ENCODE assay signal across 14 cellular contexts in the genomic region with DNA sequence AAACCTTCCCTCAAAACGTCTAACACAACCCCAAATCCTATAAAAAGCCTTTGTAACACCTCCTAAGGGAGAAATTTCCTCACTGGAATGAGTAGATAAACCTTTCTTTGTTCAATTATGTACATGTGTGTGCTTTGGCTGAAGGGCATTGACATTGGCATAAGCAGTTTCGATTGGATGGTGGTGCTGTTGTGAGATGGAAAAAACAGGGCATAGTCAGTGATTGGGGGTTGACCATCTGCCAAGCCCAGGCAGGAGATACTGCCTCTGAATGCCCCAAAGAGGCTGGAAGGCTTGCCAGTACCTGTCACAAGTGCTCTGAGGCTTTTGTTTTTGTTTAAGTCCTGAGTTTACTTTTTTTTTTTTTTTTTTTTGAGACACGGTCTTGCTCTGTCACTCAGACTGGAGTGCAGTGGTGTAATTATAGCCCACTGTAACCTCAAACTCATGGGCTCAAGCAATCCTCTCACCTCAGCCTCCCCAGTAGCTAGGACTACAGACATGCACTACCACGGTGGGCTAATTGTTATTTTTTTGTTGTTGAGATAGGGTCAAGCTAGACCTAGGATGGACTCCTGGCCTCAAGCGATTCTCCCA. TPM values are rescaled to one million over a fixed set of nuclear protein-coding genes. Genes with fewer than 3 reads are reported as not detected.
A peak's percentile ranks its signal among the peaks of the same experiment; 100 is the strongest.
DNase-seq lines count a peak whose midpoint lies in the region; ATAC-seq, FAIRE-seq and TF ChIP-seq lines count a peak whose summit lies in the region.
"Had no signal": no experiment of that assay in that cellular context is flagged by ENCODE, and none has a peak within 500 bp of the region (broad histone marks: within the 10 kb centered on the region; RNA-seq: fewer than 3 reads in every experiment).

No MANE protein-coding gene starts in this region.

- no peak for TF ChIP-seq RAD21 in HepG2 (CRISPR knock-in tag; IDR thresholded peaks at IDR 0.05)

- in situ Hi-C loops in SK-MEL-5 (cut with HindIII; ENCODE audit: low pct_unique_long_range_greater_than_20kb, low sequenced_read_pairs) (no loop called here), HepG2 (cut with HindIII; ENCODE audit: extremely low pct_ligation_motif_present, low pct_unique_long_range_greater_than_20kb) (no loop called here)

- TF ChIP-seq CTCF in HepG2 (CRISPR knock-in tag; IDR thresholded peaks at IDR 0.05) = no peak
- TF ChIP-seq CTCF in upper lobe of right lung (IDR thresholded peaks at IDR 0.05) = no peak

- peak overlapping the region; percentile 32 for H3K27ac ChIP-seq in HepG2 (ENCODE audit: extremely low read length, insufficient read depth, low read length)
- no peak overlapping the region for H3K27ac ChIP-seq in upper lobe of right lung
- H3K27ac ChIP-seq: brain microvascular endothelial cell had no signal

- H3K4me2 ChIP-seq in HepG2 (ENCODE audit: low read depth, low read length) = peak overlapping the region; percentile 54

- TF ChIP-seq POLR2A in HepG2 (IDR thresholded peaks at IDR 0.05; ENCODE audit: insufficient read depth in 1 of 2, low read depth in 2 of 2, low read length in 2 of 2) = no peak

- intact Hi-C loops in HepG2 (cut with micrococcal nuclease; ENCODE audit: unreplicated experiment) (no loop called here), upper lobe of right lung (cut with DNase I) (no loop called here)

- ATAC-seq in HepG2 = peak; percentile 11; the same call in 1 of the 3 replicates
- ATAC-seq in upper lobe of right lung = no peak

- H3K36me3 ChIP-seq in HepG2 (replicated peaks in 1 of 2; ENCODE audit: control insufficient read depth in 1 of 2, insufficient read depth in 2 of 2, low read length in 2 of 2) (peaks cover 0 to 12% of the 10 kb centered on the region in 2 experiments; a peak in 1 of 5 replicates), upper lobe of right lung (peaks cover 14% of the 10 kb centered on the region)

- H3K4me1 ChIP-seq in HepG2 (ENCODE audit: insufficient read depth, low read length) (peaks cover 68% of the 10 kb centered on the region), upper lobe of right lung (peaks cover 20% of the 10 kb centered on the region)

- TF ChIP-seq EP300 in HepG2 (IDR thresholded peaks at IDR 0.05; ENCODE audit: low read depth in 2 of 2, low read length in 2 of 2) (no peak), HepG2 (CRISPR knock-in tag; IDR thresholded peaks at IDR 0.05; ENCODE audit: borderline replicate concordance) (no peak)

- CTCF ChIA-PET in HepG2 (lab: Yijun Ruan, JAX; ENCODE audit: low intra/inter-chr PET ratio, low total read pairs) = no interaction called here

- POLR2A ChIA-PET in HepG2 (lab: Yijun Ruan, JAX) = interaction anchor here (2.1 to 4.5 kb wide), 2 partner anchors 13 to 29 kb away, joined by 7 to 59 read pairs; a partner anchor contains a TSS

- H3K27me3 ChIP-seq in HepG2 (ENCODE audit: control insufficient read depth in 1 of 2, insufficient read depth in 2 of 2, low read length in 2 of 2) (no peaks in the 10 kb centered on the region; a peak in 1 of 5 replicates), upper lobe of right lung (no peaks in the 10 kb centered on the region)
- H3K27me3 ChIP-seq: brain microvascular endothelial cell had no signal

- peaks cover 29% of the 10 kb centered on the region for H3K79me2 ChIP-seq in HepG2 (ENCODE audit: insufficient read depth, low read length)

- FAIRE-seq in HepG2 (lab: Jason Lieb, UNC) = no peak
- FAIRE-seq: RCC 7860 had no signal

- H3K9ac ChIP-seq in HepG2 (ENCODE audit: insufficient read depth, low read depth, low read length) = peak overlapping the region; percentile 31; the same call in 1 of the 2 replicates

- H4K20me1 ChIP-seq in HepG2 (ENCODE audit: insufficient read depth, low read length) = no peaks in the 10 kb centered on the region

- WGBS in HepG2 (ENCODE audit: low lambda C conversion rate) = 33% methylated on average over 5 of the region's 5 CpGs

- no TSS peak for BruUV-seq in HepG2 (replicated peaks; lab: Mats Ljungman, UMichigan)

- no peaks in the 10 kb centered on the region for H3K9me3 ChIP-seq in HepG2 (ENCODE audit: low read length)
- H3K9me3 ChIP-seq in upper lobe of right lung = no peaks in the 10 kb centered on the region

- DNase-seq in COLO668 (lab: John Stamatoyannopoulos, UW; ENCODE audit: unreplicated experiment) (peak; percentile 10), NCI-H1105 treated with DMSO at 0.1 percent for 48 hours (lab: John Stamatoyannopoulos, UW) (peak; percentile 95), SK-MEL-5 (ENCODE audit: low read depth, low spot score) (peak; percentile 93), HepG2 (ENCODE audit: low spot score) (peak; percentile 67), upper lobe of right lung (no peak), kidney tubule cell (ENCODE audit: low spot score) (no peak), SHP77 (lab: John Stamatoyannopoulos, UW) (no peak), NCI-H187 treated with DMSO at 0.1 percent for 48 hours (lab: John Stamatoyannopoulos, UW) (no peak)
- DNase-seq: ACHN; activated CD8-positive, alpha-beta memory T cell treated with anti-CD3 and anti-CD28 coated beads, Interleukin-2, amount 50 U/mL, for 4 hours; activated naive CD4-positive, alpha-beta T cell treated with anti-CD3 and anti-CD28 coated beads, Interleukin-2, amount 10 ng/mL, durations not matched to agents 7 days and 5 days; brain microvascular endothelial cell; stimulated activated CD4-positive, alpha-beta T cell treated with anti-CD3 and anti-CD28 coated beads, Interleukin-15, amount 100 ng/mL, for 24 hours had no signal

- H3K4me3 ChIP-seq in HepG2 (replicated peaks in 1 of 3; ENCODE audit: insufficient read depth in 1 of 3, low read depth in 2 of 3, low read length in 3 of 3) (peak overlapping the region in 1 of 3 experiments; percentile 24; a peak in 1 of 6 replicates), upper lobe of right lung (no peak overlapping the region)

- peak overlapping the region; percentile 70 for H2AFZ ChIP-seq in HepG2 (ENCODE audit: low read length)

RNA-seq across cellular contexts. Expression of a gene that starts 1.2 kb away (rescaled TPM):
- 37.2 and 42.2 TPM in 2 replicates for total RNA-seq in SK-MEL-5 (2014; rRNA removed; shearing (Covaris generic))
- 23.5 and 28.0 TPM in 2 replicates for polyA plus RNA-seq in SK-MEL-5 (2015; cell fraction: cytosol; rRNA removed)
- 13.9 and 14.5 TPM in 2 replicates for polyA plus RNA-seq in SK-MEL-5 (2015; cell fraction: nucleus; rRNA removed)
- total RNA-seq in HepG2 (2016; rRNA removed; fragmentation: Illumina TruSeq; extraction: Trizol) (34.2 and 43.8 TPM in 2 replicates), upper lobe of right lung (19.7 TPM)
- 3.6 and 5.8 TPM in 2 replicates for total RNA-seq in HepG2 (2016; cell fraction: cytosol; rRNA removed; fragmentation: Illumina TruSeq; extraction: Trizol; ENCODE audit: low read depth)
- total RNA-seq in HepG2 (2016; cell fraction: insoluble cytoplasmic fraction; rRNA removed; fragmentation: Illumina TruSeq; extraction: Trizol) = 33.6 and 41.0 TPM in 2 replicates
- total RNA-seq in HepG2 (2016; cell fraction: membrane; rRNA removed; fragmentation: Illumina TruSeq; extraction: Trizol) = 21.8 and 22.8 TPM in 2 replicates
- total RNA-seq in HepG2 (2016; cell fraction: nucleus; rRNA removed; fragmentation: Illumina TruSeq; extraction: Trizol) = 18.7 and 21.9 TPM in 2 replicates
- polyA plus RNA-seq in HepG2 (2011; rRNA removed) = 12.1 and 12.6 TPM in 2 replicates
- 7.2 and 12.4 TPM in 2 replicates for polyA plus RNA-seq in HepG2 (2011; cell fraction: cytosol; rRNA removed)
- 3.6 and 7.1 TPM in 2 replicates for polyA plus RNA-seq in HepG2 (2011; cell fraction: nucleus; rRNA removed)
- 22.6 and 27.8 TPM in 2 replicates for polyA plus RNA-seq in HepG2 (2012)
- 2.1 and 2.8 TPM in 2 replicates for polyA plus RNA-seq in HepG2 (2016; cell fraction: cytosol; fragmentation: Illumina TruSeq; extraction: Trizol; ENCODE audit: low read depth)
- polyA plus RNA-seq in HepG2 (2016; cell fraction: insoluble cytoplasmic fraction; fragmentation: Illumina TruSeq; extraction: Trizol; ENCODE audit: low read depth) = 41.1 and 42.1 TPM in 2 replicates
- 10.2 and 11.0 TPM in 2 replicates for polyA plus RNA-seq in HepG2 (2016; cell fraction: membrane; fragmentation: Illumina TruSeq; extraction: Trizol; ENCODE audit: low read depth)
- polyA plus RNA-seq in HepG2 (2016; cell fraction: nucleus; fragmentation: Illumina TruSeq; extraction: Trizol; ENCODE audit: insufficient read depth, low read depth) = 24.6 and 26.0 TPM in 2 replicates
- polyA minus RNA-seq in HepG2 (2011; rRNA and poly(A)+ RNA removed; ENCODE audit: low replicate concordance) = 4.4 and 5.8 TPM in 2 replicates
- polyA minus RNA-seq in HepG2 (2011; cell fraction: cytosol; rRNA and poly(A)+ RNA removed) = 22.9 and 28.6 TPM in 2 replicates
- polyA minus RNA-seq in HepG2 (2011; cell fraction: nucleus; rRNA and poly(A)+ RNA removed) = 10.7 and 18.3 TPM in 2 replicates

RNA-seq across cellular contexts. Expression of a gene that starts 29.1 kb away (rescaled TPM):
- total RNA-seq in SK-MEL-5 (2014; rRNA removed; shearing (Covaris generic)) = 253 and 286 TPM in 2 replicates
- 227 and 238 TPM in 2 replicates for polyA plus RNA-seq in SK-MEL-5 (2015; cell fraction: cytosol; rRNA removed)
- 162 and 182 TPM in 2 replicates for polyA plus RNA-seq in SK-MEL-5 (2015; cell fraction: nucleus; rRNA removed)
- total RNA-seq in HepG2 (2016; rRNA removed; fragmentation: Illumina TruSeq; extraction: Trizol) = 313 and 427 TPM in 2 replicates
- 141 and 153 TPM in 2 replicates for total RNA-seq in HepG2 (2016; cell fraction: cytosol; rRNA removed; fragmentation: Illumina TruSeq; extraction: Trizol; ENCODE audit: low read depth)
- total RNA-seq in HepG2 (2016; cell fraction: insoluble cytoplasmic fraction; rRNA removed; fragmentation: Illumina TruSeq; extraction: Trizol) = 301 and 418 TPM in 2 replicates
- total RNA-seq in HepG2 (2016; cell fraction: membrane; rRNA removed; fragmentation: Illumina TruSeq; extraction: Trizol) = 264 and 299 TPM in 2 replicates
- total RNA-seq in HepG2 (2016; cell fraction: nucleus; rRNA removed; fragmentation: Illumina TruSeq; extraction: Trizol) = 351 and 393 TPM in 2 replicates
- polyA plus RNA-seq in HepG2 (2011; rRNA removed) = 394 and 416 TPM in 2 replicates
- 294 and 385 TPM in 2 replicates for polyA plus RNA-seq in HepG2 (2011; cell fraction: cytosol; rRNA removed)
- polyA plus RNA-seq in HepG2 (2011; cell fraction: nucleus; rRNA removed) = 177 and 227 TPM in 2 replicates
- 183 and 277 TPM in 2 replicates for polyA plus RNA-seq in HepG2 (2012)
- polyA plus RNA-seq in HepG2 (2016; cell fraction: cytosol; fragmentation: Illumina TruSeq; extraction: Trizol; ENCODE audit: low read depth) = 97.4 and 108 TPM in 2 replicates
- 293 and 310 TPM in 2 replicates for polyA plus RNA-seq in HepG2 (2016; cell fraction: insoluble cytoplasmic fraction; fragmentation: Illumina TruSeq; extraction: Trizol; ENCODE audit: low read depth)
- 142 and 166 TPM in 2 replicates for polyA plus RNA-seq in HepG2 (2016; cell fraction: membrane; fragmentation: Illumina TruSeq; extraction: Trizol; ENCODE audit: low read depth)
- 511 and 532 TPM in 2 replicates for polyA plus RNA-seq in HepG2 (2016; cell fraction: nucleus; fragmentation: Illumina TruSeq; extraction: Trizol; ENCODE audit: insufficient read depth, low read depth)
- polyA minus RNA-seq in HepG2 (2011; rRNA and poly(A)+ RNA removed; ENCODE audit: low replicate concordance) = 163 and 714 TPM in 2 replicates
- polyA minus RNA-seq in HepG2 (2011; cell fraction: cytosol; rRNA and poly(A)+ RNA removed) = 357 and 375 TPM in 2 replicates
- polyA minus RNA-seq in HepG2 (2011; cell fraction: nucleus; rRNA and poly(A)+ RNA removed) = 208 and 277 TPM in 2 replicates
- total RNA-seq in upper lobe of right lung = 255 TPM

RNA-seq across cellular contexts. Expression of a gene that starts 29.5 kb away (rescaled TPM):
- total RNA-seq in SK-MEL-5 (2014; rRNA removed; shearing (Covaris generic)) = 30.3 and 32.9 TPM in 2 replicates
- 22.3 and 27.8 TPM in 2 replicates for polyA plus RNA-seq in SK-MEL-5 (2015; cell fraction: cytosol; rRNA removed)
- polyA plus RNA-seq in SK-MEL-5 (2015; cell fraction: nucleus; rRNA removed) = 3.9 TPM in 2 replicates
- total RNA-seq in HepG2 (2016; rRNA removed; fragmentation: Illumina TruSeq; extraction: Trizol) = 20.2 and 20.9 TPM in 2 replicates
- 11.3 and 12.3 TPM in 2 replicates for total RNA-seq in HepG2 (2016; cell fraction: cytosol; rRNA removed; fragmentation: Illumina TruSeq; extraction: Trizol; ENCODE audit: low read depth)
- total RNA-seq in HepG2 (2016; cell fraction: insoluble cytoplasmic fraction; rRNA removed; fragmentation: Illumina TruSeq; extraction: Trizol) = 19.5 and 25.4 TPM in 2 replicates
- 16.5 and 17.3 TPM in 2 replicates for total RNA-seq in HepG2 (2016; cell fraction: membrane; rRNA removed; fragmentation: Illumina TruSeq; extraction: Trizol)
- total RNA-seq in HepG2 (2016; cell fraction: nucleus; rRNA removed; fragmentation: Illumina TruSeq; extraction: Trizol) = 9.6 and 10.0 TPM in 2 replicates
- 13.9 and 15.4 TPM in 2 replicates for polyA plus RNA-seq in HepG2 (2011; rRNA removed)
- polyA plus RNA-seq in HepG2 (2011; cell fraction: cytosol; rRNA removed) = 14.2 and 16.4 TPM in 2 replicates
- polyA plus RNA-seq in HepG2 (2011; cell fraction: nucleus; rRNA removed) = 2.6 and 3.9 TPM in 2 replicates
- 11.6 and 13.2 TPM in 2 replicates for polyA plus RNA-seq in HepG2 (2012)
- 10.9 and 12.6 TPM in 2 replicates for polyA plus RNA-seq in HepG2 (2016; cell fraction: cytosol; fragmentation: Illumina TruSeq; extraction: Trizol; ENCODE audit: low read depth)
- polyA plus RNA-seq in HepG2 (2016; cell fraction: insoluble cytoplasmic fraction; fragmentation: Illumina TruSeq; extraction: Trizol; ENCODE audit: low read depth) = 21.6 and 24.8 TPM in 2 replicates
- polyA plus RNA-seq in HepG2 (2016; cell fraction: membrane; fragmentation: Illumina TruSeq; extraction: Trizol; ENCODE audit: low read depth) = 13.5 and 17.0 TPM in 2 replicates
- polyA plus RNA-seq in HepG2 (2016; cell fraction: nucleus; fragmentation: Illumina TruSeq; extraction: Trizol; ENCODE audit: insufficient read depth, low read depth) = 12.1 and 16.2 TPM in 2 replicates
- polyA minus RNA-seq in HepG2 (2011; rRNA and poly(A)+ RNA removed; ENCODE audit: low replicate concordance) = 7.9 and 11.5 TPM in 2 replicates
- 3.6 and 5.4 TPM in 2 replicates for polyA minus RNA-seq in HepG2 (2011; cell fraction: cytosol; rRNA and poly(A)+ RNA removed)
- polyA minus RNA-seq in HepG2 (2011; cell fraction: nucleus; rRNA and poly(A)+ RNA removed) = 3.9 and 6.2 TPM in 2 replicates
- 12.0 TPM for total RNA-seq in upper lobe of right lung

RNA-seq across cellular contexts. Expression of a gene that starts 29.7 kb away (rescaled TPM):
- total RNA-seq in SK-MEL-5 (2014; rRNA removed; shearing (Covaris generic)) = 25.5 and 29.1 TPM in 2 replicates
- polyA plus RNA-seq in SK-MEL-5 (2015; cell fraction: cytosol; rRNA removed) = 19.8 and 27.0 TPM in 2 replicates
- 55.2 and 63.3 TPM in 2 replicates for polyA plus RNA-seq in SK-MEL-5 (2015; cell fraction: nucleus; rRNA removed)
- 40.5 and 53.3 TPM in 2 replicates for total RNA-seq in HepG2 (2016; rRNA removed; fragmentation: Illumina TruSeq; extraction: Trizol)
- 32.1 and 35.7 TPM in 2 replicates for total RNA-seq in HepG2 (2016; cell fraction: cytosol; rRNA removed; fragmentation: Illumina TruSeq; extraction: Trizol; ENCODE audit: low read depth)
- 41.3 and 57.6 TPM in 2 replicates for total RNA-seq in HepG2 (2016; cell fraction: insoluble cytoplasmic fraction; rRNA removed; fragmentation: Illumina TruSeq; extraction: Trizol)
- total RNA-seq in HepG2 (2016; cell fraction: membrane; rRNA removed; fragmentation: Illumina TruSeq; extraction: Trizol) = 23.8 and 25.0 TPM in 2 replicates
- 28.9 and 31.8 TPM in 2 replicates for total RNA-seq in HepG2 (2016; cell fraction: nucleus; rRNA removed; fragmentation: Illumina TruSeq; extraction: Trizol)
- polyA plus RNA-seq in HepG2 (2011; rRNA removed) = 19.2 and 27.0 TPM in 2 replicates
- polyA plus RNA-seq in HepG2 (2011; cell fraction: cytosol; rRNA removed) = 21.2 and 33.4 TPM in 2 replicates
- polyA plus RNA-seq in HepG2 (2011; cell fraction: nucleus; rRNA removed) = 20.3 and 24.8 TPM in 2 replicates
- polyA plus RNA-seq in HepG2 (2012) = 10.3 and 23.5 TPM in 2 replicates
- 10.2 and 10.6 TPM in 2 replicates for polyA plus RNA-seq in HepG2 (2016; cell fraction: cytosol; fragmentation: Illumina TruSeq; extraction: Trizol; ENCODE audit: low read depth)
- 59.9 and 63.9 TPM in 2 replicates for polyA plus RNA-seq in HepG2 (2016; cell fraction: insoluble cytoplasmic fraction; fragmentation: Illumina TruSeq; extraction: Trizol; ENCODE audit: low read depth)
- polyA plus RNA-seq in HepG2 (2016; cell fraction: membrane; fragmentation: Illumina TruSeq; extraction: Trizol; ENCODE audit: low read depth) = 13.9 and 16.6 TPM in 2 replicates
- 44.0 and 48.0 TPM in 2 replicates for polyA plus RNA-seq in HepG2 (2016; cell fraction: nucleus; fragmentation: Illumina TruSeq; extraction: Trizol; ENCODE audit: insufficient read depth, low read depth)
- polyA minus RNA-seq in HepG2 (2011; rRNA and poly(A)+ RNA removed; ENCODE audit: low replicate concordance) = 30.7 and 51.5 TPM in 2 replicates
- 23.7 and 23.8 TPM in 2 replicates for polyA minus RNA-seq in HepG2 (2011; cell fraction: cytosol; rRNA and poly(A)+ RNA removed)
- polyA minus RNA-seq in HepG2 (2011; cell fraction: nucleus; rRNA and poly(A)+ RNA removed) = 21.1 and 22.9 TPM in 2 replicates
- total RNA-seq in upper lobe of right lung = 9.2 TPM

Comparison
In these comparisons a context has a peak if more than half of its experiments do, and no peak if none do; other contexts are left out.
1. DNase-seq: peak in COLO668 (single experiment), NCI-H1105 treated with DMSO at 0.1 percent for 48 hours (single experiment), SK-MEL-5 (single experiment) and HepG2 (single experiment); none in upper lobe of right lung (single experiment), kidney tubule cell (single experiment), SHP77 (0 of 2) and NCI-H187 treated with DMSO at 0.1 percent for 48 hours (single experiment).